ENCODE assay signal across 2 cellular contexts in the genomic region with DNA sequence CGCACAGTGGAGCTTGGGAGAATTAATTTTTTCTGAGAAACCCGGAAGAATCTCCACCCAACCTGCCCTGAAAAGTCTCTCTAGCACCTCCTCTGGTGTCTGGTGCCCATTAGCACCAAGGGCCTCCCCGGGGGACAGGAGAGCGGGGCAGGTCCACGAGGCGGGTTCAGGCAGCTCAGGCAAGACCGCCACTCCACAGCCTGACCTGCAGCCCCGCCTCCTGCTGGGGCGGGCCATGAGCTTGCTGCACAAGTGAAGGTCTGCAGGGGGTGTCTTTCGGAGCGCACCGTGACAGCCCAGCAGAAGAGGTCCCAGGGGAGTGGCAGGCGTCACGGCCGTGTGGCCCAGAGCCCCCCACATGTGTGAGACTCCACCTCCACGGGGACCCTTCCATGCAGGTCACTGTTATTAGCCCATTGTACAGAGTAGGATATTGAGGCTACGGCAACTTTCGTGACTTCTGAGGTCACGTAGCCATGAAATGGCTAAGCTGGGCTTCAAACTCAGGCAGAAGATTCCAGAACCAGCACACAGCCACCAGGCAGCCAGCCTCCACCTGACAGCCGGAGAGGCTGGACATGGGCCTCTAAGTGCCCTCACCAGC.
TF ChIP-seq lines count a peak whose summit lies in the region.

No MANE protein-coding gene starts in this region.

TF ChIP-seq in A549, 52 proteins besides CTCF, POLR2A, EP300 and RAD21 (continued from another document):
- TF ChIP-seq, protein P1, sequence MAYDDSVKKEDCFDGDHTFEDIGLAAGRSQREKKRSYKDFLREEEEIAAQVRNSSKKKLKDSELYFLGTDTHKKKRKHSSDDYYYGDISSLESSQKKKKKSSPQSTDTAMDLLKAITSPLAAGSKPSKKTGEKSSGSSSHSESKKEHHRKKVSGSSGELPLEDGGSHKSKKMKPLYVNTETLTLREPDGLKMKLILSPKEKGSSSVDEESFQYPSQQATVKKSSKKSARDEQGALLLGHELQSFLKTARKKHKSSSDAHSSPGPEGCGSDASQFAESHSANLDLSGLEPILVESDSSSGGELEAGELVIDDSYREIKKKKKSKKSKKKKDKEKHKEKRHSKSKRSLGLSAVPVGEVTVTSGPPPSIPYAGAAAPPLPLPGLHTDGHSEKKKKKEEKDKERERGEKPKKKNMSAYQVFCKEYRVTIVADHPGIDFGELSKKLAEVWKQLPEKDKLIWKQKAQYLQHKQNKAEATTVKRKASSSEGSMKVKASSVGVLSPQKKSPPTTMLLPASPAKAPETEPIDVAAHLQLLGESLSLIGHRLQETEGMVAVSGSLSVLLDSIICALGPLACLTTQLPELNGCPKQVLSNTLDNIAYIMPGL (CRISPR knock-in tag; IDR thresholded peaks at IDR 0.05; ENCODE audit: borderline replicate concordance), result no peak
- TF ChIP-seq HOXA7 (CRISPR knock-in tag; IDR thresholded peaks at IDR 0.05) (no peak), MYC (IDR thresholded peaks at IDR 0.05; ENCODE audit: borderline replicate concordance, low read length) (no peak), CBX8 (IDR thresholded peaks at IDR 0.05) (no peak), CHD4 (IDR thresholded peaks at IDR 0.05; ENCODE audit: borderline replicate concordance) (no peak), MAFK (IDR thresholded peaks at IDR 0.05; ENCODE audit: partially characterized antibody) (no peak), SREBF2 (IDR thresholded peaks at IDR 0.05) (no peak), PHF8 (IDR thresholded peaks at IDR 0.05; ENCODE audit: borderline replicate concordance, low read depth) (no peak), NFE2L2 (conservative IDR thresholded peaks at IDR 0.05; ENCODE audit: low read length) (no peak), RNF2 (IDR thresholded peaks at IDR 0.05; ENCODE audit: borderline replicate concordance, low read depth) (no peak), EHMT2 (IDR thresholded peaks at IDR 0.05; ENCODE audit: low read depth) (no peak), ZFP36 (IDR thresholded peaks at IDR 0.05; ENCODE audit: borderline replicate concordance, partially characterized antibody) (no peak), FOSB (CRISPR knock-in tag; IDR thresholded peaks at IDR 0.05) (no peak)
- TF ChIP-seq, protein P2, sequence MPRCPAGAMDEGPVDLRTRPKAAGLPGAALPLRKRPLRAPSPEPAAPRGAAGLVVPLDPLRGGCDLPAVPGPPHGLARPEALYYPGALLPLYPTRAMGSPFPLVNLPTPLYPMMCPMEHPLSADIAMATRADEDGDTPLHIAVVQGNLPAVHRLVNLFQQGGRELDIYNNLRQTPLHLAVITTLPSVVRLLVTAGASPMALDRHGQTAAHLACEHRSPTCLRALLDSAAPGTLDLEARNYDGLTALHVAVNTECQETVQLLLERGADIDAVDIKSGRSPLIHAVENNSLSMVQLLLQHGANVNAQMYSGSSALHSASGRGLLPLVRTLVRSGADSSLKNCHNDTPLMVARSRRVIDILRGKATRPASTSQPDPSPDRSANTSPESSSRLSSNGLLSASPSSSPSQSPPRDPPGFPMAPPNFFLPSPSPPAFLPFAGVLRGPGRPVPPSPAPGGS (IDR thresholded peaks at IDR 0.05), result no peak

TF ChIP-seq in K562, 482 proteins besides CTCF, POLR2A, EP300 and RAD21 (continued from another document):
- TF ChIP-seq, protein P3, sequence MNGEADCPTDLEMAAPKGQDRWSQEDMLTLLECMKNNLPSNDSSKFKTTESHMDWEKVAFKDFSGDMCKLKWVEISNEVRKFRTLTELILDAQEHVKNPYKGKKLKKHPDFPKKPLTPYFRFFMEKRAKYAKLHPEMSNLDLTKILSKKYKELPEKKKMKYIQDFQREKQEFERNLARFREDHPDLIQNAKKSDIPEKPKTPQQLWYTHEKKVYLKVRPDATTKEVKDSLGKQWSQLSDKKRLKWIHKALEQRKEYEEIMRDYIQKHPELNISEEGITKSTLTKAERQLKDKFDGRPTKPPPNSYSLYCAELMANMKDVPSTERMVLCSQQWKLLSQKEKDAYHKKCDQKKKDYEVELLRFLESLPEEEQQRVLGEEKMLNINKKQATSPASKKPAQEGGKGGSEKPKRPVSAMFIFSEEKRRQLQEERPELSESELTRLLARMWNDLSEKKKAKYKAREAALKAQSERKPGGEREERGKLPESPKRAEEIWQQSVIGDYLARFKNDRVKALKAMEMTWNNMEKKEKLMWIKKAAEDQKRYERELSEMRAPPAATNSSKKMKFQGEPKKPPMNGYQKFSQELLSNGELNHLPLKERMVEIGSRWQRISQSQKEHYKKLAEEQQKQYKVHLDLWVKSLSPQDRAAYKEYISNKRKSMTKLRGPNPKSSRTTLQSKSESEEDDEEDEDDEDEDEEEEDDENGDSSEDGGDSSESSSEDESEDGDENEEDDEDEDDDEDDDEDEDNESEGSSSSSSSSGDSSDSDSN (IDR thresholded peaks at IDR 0.05; ENCODE audit: borderline replicate concordance in 1 of 2, low read depth in 2 of 2, low read length in 2 of 2), result no peak
